In the genomic region with DNA sequence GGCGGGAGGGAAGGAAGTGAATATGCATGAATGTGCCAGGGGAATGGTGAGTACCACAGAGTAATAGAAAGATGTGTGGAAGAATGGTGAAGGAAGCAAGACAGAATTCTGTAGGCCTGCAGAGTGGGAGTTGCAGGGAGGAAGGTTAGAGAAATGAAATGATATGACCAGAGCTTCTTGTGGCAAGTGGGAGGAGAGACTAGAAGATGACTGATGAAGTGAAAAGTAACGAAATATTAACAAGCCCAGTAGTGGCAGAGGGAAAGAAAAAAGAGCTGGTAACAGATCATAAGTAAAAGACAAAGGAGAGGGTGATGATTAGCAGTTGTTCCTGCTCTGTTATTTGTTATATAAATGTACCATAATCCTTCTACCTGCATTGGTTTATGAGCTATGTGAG, we compare ENCODE assay signal across 1 cellular context.
TF ChIP-seq lines count a peak whose summit lies in the region.

No MANE protein-coding gene starts in this region.

TF ChIP-seq in IMR-90, 13 proteins besides CTCF, POLR2A, EP300 and RAD21 (continued from another document):
- no peak for TF ChIP-seq SMC3 (IDR thresholded peaks at IDR 0.05; ENCODE audit: low read depth, low read length)
- TF ChIP-seq MAZ (IDR thresholded peaks at IDR 0.05; ENCODE audit: borderline replicate concordance, low read depth, low read length): no peak
- no peak for TF ChIP-seq BHLHE40 (IDR thresholded peaks at IDR 0.05; ENCODE audit: low read depth, low read length)
- no peak for TF ChIP-seq CEBPB (IDR thresholded peaks at IDR 0.05; ENCODE audit: low read depth, low read length)
- TF ChIP-seq FOS (IDR thresholded peaks at IDR 0.05; ENCODE audit: low read depth, low read length): no peak
- no peak for TF ChIP-seq MXI1 (IDR thresholded peaks at IDR 0.05; ENCODE audit: borderline replicate concordance, low read depth, low read length)
- TF ChIP-seq, protein P1, sequence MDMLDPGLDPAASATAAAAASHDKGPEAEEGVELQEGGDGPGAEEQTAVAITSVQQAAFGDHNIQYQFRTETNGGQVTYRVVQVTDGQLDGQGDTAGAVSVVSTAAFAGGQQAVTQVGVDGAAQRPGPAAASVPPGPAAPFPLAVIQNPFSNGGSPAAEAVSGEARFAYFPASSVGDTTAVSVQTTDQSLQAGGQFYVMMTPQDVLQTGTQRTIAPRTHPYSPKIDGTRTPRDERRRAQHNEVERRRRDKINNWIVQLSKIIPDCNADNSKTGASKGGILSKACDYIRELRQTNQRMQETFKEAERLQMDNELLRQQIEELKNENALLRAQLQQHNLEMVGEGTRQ (IDR thresholded peaks at IDR 0.05; ENCODE audit: low read depth, low read length): no peak
- no peak for TF ChIP-seq NFE2L2 (IDR thresholded peaks at IDR 0.05; ENCODE audit: low read depth, low read length)
- TF ChIP-seq, protein P2, sequence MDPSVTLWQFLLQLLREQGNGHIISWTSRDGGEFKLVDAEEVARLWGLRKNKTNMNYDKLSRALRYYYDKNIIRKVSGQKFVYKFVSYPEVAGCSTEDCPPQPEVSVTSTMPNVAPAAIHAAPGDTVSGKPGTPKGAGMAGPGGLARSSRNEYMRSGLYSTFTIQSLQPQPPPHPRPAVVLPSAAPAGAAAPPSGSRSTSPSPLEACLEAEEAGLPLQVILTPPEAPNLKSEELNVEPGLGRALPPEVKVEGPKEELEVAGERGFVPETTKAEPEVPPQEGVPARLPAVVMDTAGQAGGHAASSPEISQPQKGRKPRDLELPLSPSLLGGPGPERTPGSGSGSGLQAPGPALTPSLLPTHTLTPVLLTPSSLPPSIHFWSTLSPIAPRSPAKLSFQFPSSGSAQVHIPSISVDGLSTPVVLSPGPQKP (IDR thresholded peaks at IDR 0.05; ENCODE audit: borderline replicate concordance, low read depth, low read length): no peak
- no peak for TF ChIP-seq RCOR1 (IDR thresholded peaks at IDR 0.05; ENCODE audit: insufficient replicate concordance, low read length)
- TF ChIP-seq RFX5 (IDR thresholded peaks at IDR 0.05; ENCODE audit: low read depth, low read length): no peak
- TF ChIP-seq CHD1 (IDR thresholded peaks at IDR 0.05; ENCODE audit: low read depth, low read length): no peak
